8 cellular contexts compared by ENCODE assay signal in the genomic region with DNA sequence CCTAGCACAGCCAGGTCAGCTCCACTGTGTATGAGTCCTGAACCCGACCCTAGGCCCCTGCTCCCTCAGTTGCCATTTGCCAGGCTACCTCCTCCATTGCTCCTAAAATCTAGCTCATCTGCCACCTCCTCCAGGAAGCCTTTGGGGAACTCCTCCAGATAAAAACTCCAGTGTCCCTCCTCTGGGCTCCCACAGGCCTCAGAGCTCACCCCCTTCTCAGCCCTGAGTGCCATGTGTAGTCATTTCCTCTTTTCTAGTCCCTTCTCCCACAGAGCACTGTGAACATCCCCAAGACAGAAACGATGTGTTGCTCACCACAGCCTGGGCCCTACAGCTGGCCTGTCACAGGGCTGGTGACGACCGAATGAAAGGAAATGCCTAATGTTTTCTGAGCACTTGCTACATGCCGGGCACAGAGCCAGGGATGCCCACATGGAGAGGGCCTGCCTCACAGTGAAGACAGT.
DNase-seq lines count a peak whose midpoint lies in the region; ATAC-seq, FAIRE-seq and TF ChIP-seq lines count a peak whose summit lies in the region.

No MANE protein-coding gene starts in this region.

- POLR2A ChIA-PET in RWPE1 (lab: Yijun Ruan, JAX; ENCODE audit: low non-redundant PET) = no interaction called here

- TF ChIP-seq CTCF in pancreas (IDR thresholded peaks at IDR 0.05) (no peak), RWPE1 (conservative IDR thresholded peaks at IDR 0.05; ENCODE audit: low read depth) (no peak)

- CTCF ChIA-PET in RWPE1 (lab: Yijun Ruan, JAX) = interaction anchor here (0.6 to 1.1 kb wide), 2 partner anchors 17 to 28 kb away, joined by 3 read pairs; no protein-coding TSS in a partner anchor

- H3K9me3 Mint-ChIP-seq in T-helper 2 cell treated with Interferon-gamma antibody and Interleukin-4, amounts not matched to agents 5 μg/mL and 100 μg/mL, for 36 hours = no peaks in the 10 kb centered on the region

- peak overlapping the region; percentile 99 for H3K27ac Mint-ChIP-seq in T-helper 2 cell treated with Interferon-gamma antibody and Interleukin-4, amounts not matched to agents 5 μg/mL and 100 μg/mL, for 36 hours

- H3K4me3 ChIP-seq in pancreas = no peak overlapping the region

- peak overlapping the region; percentile 84 for H3K4me3 Mint-ChIP-seq in T-helper 2 cell treated with Interferon-gamma antibody and Interleukin-4, amounts not matched to agents 5 μg/mL and 100 μg/mL, for 36 hours

- H3K9me3 ChIP-seq in pancreas = no peaks in the 10 kb centered on the region

- H3K4me1 Mint-ChIP-seq in T-helper 2 cell treated with Interferon-gamma antibody and Interleukin-4, amounts not matched to agents 5 μg/mL and 100 μg/mL, for 36 hours (ENCODE audit: low read depth) = peaks cover 74% of the 10 kb centered on the region

- H3K27me3 ChIP-seq in pancreas = no peaks in the 10 kb centered on the region

- H3K27me3 Mint-ChIP-seq in T-helper 2 cell treated with Interferon-gamma antibody and Interleukin-4, amounts not matched to agents 5 μg/mL and 100 μg/mL, for 36 hours (ENCODE audit: low read depth) = no peaks in the 10 kb centered on the region

- DNase-seq in A172 (ENCODE audit: low spot score) = peak; percentile 90
- peak; percentile 68 for DNase-seq in T-helper 2 cell treated with Interferon-gamma antibody and Interleukin-4, amounts not matched to agents 5 μg/mL and 100 μg/mL, for 36 hours (ENCODE audit: low spot score)
- peak; percentile 58 to 63 for DNase-seq in dermis microvascular lymphatic vessel endothelial cell (ENCODE audit: low read depth in 2 of 2)
- DNase-seq in pancreas = peak in 2 of 6 donors; percentile 56 to 74
- DNase-seq in OCI-M2 (lab: John Stamatoyannopoulos, UW; ENCODE audit: unreplicated experiment) = no peak
- DNase-seq in RWPE1 (ENCODE audit: low spot score) = no peak

- intact Hi-C loops in pancreas (cut with DNase I) = no loop called here

- no peaks in the 10 kb centered on the region for H3K36me3 ChIP-seq in pancreas

- H3K36me3 Mint-ChIP-seq in T-helper 2 cell treated with Interferon-gamma antibody and Interleukin-4, amounts not matched to agents 5 μg/mL and 100 μg/mL, for 36 hours (ENCODE audit: low read depth) = peaks cover 33% of the 10 kb centered on the region

- no peak for FAIRE-seq in pancreas (lab: Jason Lieb, UNC)

- H3K4me1 ChIP-seq in pancreas = no peaks in the 10 kb centered on the region

- H3K27ac ChIP-seq in pancreas = peak overlapping the region in 2 of 4 donors; percentile 52 to 53
- no peak overlapping the region for H3K27ac ChIP-seq in RWPE1

- peak; percentile 29 for ATAC-seq in GM19023 (IDR thresholded peaks at IDR 0.05; ENCODE audit: unreplicated experiment)
- ATAC-seq in HG03342 (IDR thresholded peaks at IDR 0.05; ENCODE audit: unreplicated experiment) = peak; percentile 26
- ATAC-seq in pancreas = peak in 3 of 4 donors; percentile 46 to 70 (median 61)

- WGBS in pancreas, 2 donors = 73% methylated on average over 5 of the region's 5 CpGs

Comparison
In these comparisons a context has a peak if more than half of its experiments do, and no peak if none do; other contexts are left out.
1. DNase-seq: peak in A172 (single experiment), T-helper 2 cell treated with Interferon-gamma antibody and Interleukin-4, amounts not matched to agents 5 μg/mL and 100 μg/mL, for 36 hours (single experiment) and dermis microvascular lymphatic vessel endothelial cell (2 of 2); none in OCI-M2 (single experiment) and RWPE1 (single experiment).
2. Peak in every context shown above with its lines, with median percentiles within 50 percentile points of each other: ATAC-seq.